14 cellular contexts compared by ENCODE assay signal in genomic region chr1:119108993-119109392, GRCh38.
"Had no signal": no experiment of that assay in that cellular context is flagged by ENCODE, and none has a peak within 500 bp of the region (broad histone marks: within the 10 kb centered on the region; RNA-seq: fewer than 3 reads in every experiment).

No MANE protein-coding gene starts in this region.

- H3K27me3 Mint-ChIP-seq: dendritic cell treated with granulocyte-macrophage colony-stimulating factor and Interleukin-4, amounts not matched to agents 40 ng/mL and 50 ng/mL, for 4 days; naive thymus-derived CD4-positive, alpha-beta T cell had no signal

- H3K9me3 Mint-ChIP-seq: nephron progenitor cell had no signal

- H3K4me3 Mint-ChIP-seq: dendritic cell treated with granulocyte-macrophage colony-stimulating factor and Interleukin-4, amounts not matched to agents 40 ng/mL and 50 ng/mL, for 4 days; naive thymus-derived CD4-positive, alpha-beta T cell; nephron progenitor cell had no signal

- H3K27ac Mint-ChIP-seq: dendritic cell treated with granulocyte-macrophage colony-stimulating factor and Interleukin-4, amounts not matched to agents 40 ng/mL and 50 ng/mL, for 4 days; naive thymus-derived CD4-positive, alpha-beta T cell; nephron progenitor cell had no signal

- H3K4me1 Mint-ChIP-seq: nephron progenitor cell had no signal

- DNase-seq: esophagus squamous epithelium; foreskin keratinocyte; head of caudate nucleus; kidney glomerular epithelial cell; mammary epithelial cell; naive thymus-derived CD4-positive, alpha-beta T cell; nephron progenitor cell; psoas muscle; stimulated activated CD4-positive, alpha-beta T cell treated with anti-CD3 and anti-CD28 coated beads, Interleukin-2, amount 100 ng/mL, for 24 hours; stimulated activated naive CD4-positive, alpha-beta T cell; stomach; substantia nigra; transverse colon had no signal
